Comparison of ENCODE assay signal across 1 cellular context in the genomic region with DNA sequence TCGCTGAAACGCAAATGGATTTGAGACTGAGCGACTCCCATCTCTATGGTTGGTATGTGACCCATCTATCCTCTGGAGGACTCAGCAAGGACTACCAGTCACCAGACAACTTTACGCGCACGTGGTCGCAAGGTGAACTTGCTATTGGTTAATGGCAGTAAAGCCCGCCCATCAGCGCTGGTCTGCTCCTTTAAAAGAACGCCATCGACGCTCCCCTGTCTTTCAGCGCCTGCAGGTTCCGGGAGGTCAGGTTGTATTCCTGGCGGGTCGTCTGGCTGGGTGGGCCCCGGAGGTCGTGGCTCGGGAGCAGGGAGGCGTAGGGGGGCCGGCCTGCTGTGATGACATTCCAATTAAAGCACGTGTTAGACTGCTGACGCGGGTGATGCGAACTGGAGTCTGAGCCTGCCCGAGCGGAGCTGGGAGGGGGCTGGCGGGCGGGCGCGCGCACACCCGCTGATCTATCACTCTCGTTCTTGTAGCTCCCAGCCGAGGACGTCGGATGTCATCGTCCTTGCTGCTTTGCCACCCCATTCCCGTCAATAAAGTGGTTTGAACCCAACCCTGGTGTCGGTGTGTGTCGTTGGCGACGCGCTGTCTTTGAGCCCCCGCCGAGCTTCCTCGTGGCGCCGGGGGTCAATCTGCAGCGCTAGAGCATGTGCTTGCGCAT.
TF ChIP-seq lines count a peak whose summit lies in the region.

No MANE protein-coding gene starts in this region.

TF ChIP-seq in SK-N-SH treated with all-trans-retinoic acid at 6 μM for 48 hours, 23 proteins besides CTCF, POLR2A, EP300 and RAD21 (continued from another document):
- TF ChIP-seq, protein P1, sequence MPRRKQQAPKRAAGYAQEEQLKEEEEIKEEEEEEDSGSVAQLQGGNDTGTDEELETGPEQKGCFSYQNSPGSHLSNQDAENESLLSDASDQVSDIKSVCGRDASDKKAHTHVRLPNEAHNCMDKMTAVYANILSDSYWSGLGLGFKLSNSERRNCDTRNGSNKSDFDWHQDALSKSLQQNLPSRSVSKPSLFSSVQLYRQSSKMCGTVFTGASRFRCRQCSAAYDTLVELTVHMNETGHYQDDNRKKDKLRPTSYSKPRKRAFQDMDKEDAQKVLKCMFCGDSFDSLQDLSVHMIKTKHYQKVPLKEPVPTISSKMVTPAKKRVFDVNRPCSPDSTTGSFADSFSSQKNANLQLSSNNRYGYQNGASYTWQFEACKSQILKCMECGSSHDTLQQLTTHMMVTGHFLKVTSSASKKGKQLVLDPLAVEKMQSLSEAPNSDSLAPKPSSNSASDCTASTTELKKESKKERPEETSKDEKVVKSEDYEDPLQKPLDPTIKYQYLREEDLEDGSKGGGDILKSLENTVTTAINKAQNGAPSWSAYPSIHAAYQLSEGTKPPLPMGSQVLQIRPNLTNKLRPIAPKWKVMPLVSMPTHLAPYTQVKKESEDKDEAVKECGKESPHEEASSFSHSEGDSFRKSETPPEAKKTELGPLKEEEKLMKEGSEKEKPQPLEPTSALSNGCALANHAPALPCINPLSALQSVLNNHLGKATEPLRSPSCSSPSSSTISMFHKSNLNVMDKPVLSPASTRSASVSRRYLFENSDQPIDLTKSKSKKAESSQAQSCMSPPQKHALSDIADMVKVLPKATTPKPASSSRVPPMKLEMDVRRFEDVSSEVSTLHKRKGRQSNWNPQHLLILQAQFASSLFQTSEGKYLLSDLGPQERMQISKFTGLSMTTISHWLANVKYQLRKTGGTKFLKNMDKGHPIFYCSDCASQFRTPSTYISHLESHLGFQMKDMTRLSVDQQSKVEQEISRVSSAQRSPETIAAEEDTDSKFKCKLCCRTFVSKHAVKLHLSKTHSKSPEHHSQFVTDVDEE (CRISPR knock-in tag; IDR thresholded peaks at IDR 0.05), result peak; percentile 60; the same call in 1 of the 2 replicates
- peak; percentile 69 for TF ChIP-seq ZC3H10 (CRISPR knock-in tag; IDR thresholded peaks at IDR 0.05)
TF ChIP-seq in SK-N-SH treated with all-trans-retinoic acid at 6 μM for 48 hours: peak in this region for 10.
